Comparison of ENCODE assay signal across 18 cellular contexts in the genomic region with DNA sequence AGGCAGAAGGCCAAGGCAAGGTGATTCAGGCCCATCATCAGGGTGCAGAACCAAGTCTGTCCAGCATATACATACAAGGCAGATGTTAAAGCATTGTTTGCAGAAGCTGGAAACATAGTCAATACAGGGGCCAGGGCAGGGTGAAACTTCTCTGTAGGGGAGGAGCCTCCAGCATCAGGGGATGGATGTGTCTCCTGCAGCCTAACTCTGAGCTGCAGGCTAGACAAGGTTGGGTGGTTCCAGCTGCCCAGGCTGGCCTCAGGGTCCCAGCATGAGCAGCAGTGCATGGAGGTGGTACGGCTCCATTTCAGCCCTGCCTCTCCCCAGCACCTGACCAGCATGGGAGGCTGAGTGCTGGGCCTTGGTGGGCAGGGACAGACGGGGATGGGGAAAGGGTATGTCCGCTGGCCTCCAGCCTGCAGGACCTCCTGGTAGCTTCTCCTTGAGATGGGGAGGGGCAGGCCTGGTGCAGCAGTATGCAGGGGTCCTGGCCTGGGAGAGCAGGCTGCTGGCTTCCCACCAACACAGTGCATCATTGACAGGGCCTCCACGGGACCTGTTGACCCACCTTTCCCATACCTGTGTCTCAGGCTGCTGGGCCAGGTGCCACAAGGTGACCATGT. TPM values are rescaled to one million over a fixed set of nuclear protein-coding genes. Genes with fewer than 3 reads are reported as not detected.
DNase-seq lines count a peak whose midpoint lies in the region; ATAC-seq and TF ChIP-seq lines count a peak whose summit lies in the region.
"Had no signal": no experiment of that assay in that cellular context is flagged by ENCODE, and none has a peak within 500 bp of the region (broad histone marks: within the 10 kb centered on the region; RNA-seq: fewer than 3 reads in every experiment).

No MANE protein-coding gene starts in this region.

- no peaks in the 10 kb centered on the region for H3K36me3 Mint-ChIP-seq in activated T-helper 17 cell treated with anti-CD3 and anti-CD28 coated beads, Interleukin-2, amount 50 U/mL, for 72 hours (ENCODE audit: low read depth)

- H3K4me1 ChIP-seq in OCI-LY7 (ENCODE audit: insufficient read depth, low read length, poor library complexity, severe bottlenecking) = peaks cover 26% of the 10 kb centered on the region

- intact Hi-C loops in OCI-LY7 (cut with micrococcal nuclease; ENCODE audit: unreplicated experiment) = loop anchor here (10.0 kb wide), 1 partner anchor 274 kb away; the partner anchor contains the start of gene H2AZ2

- no peaks in the 10 kb centered on the region for H3K36me3 ChIP-seq in OCI-LY7 (ENCODE audit: insufficient read depth, low read length)

- DNase-seq in DMS53 (lab: John Stamatoyannopoulos, UW) (peak; percentile 19), DMS53 treated with DMSO at 0.1 percent for 48 hours (lab: John Stamatoyannopoulos, UW; ENCODE audit: unreplicated experiment) (no peak), OCI-LY7 (ENCODE audit: low spot score) (peak; percentile 64), islet precursor cell (peak; percentile 45)
- DNase-seq: KG1; NCI-H1092 treated with DMSO at 0.1 percent for 48 hours; NCI-H1694; NCI-H69; NK-92 treated with Interleukin-12 subunit alpha and Interleukin-12 subunit beta, amount 100 ng/mL, for 24 hours had no signal

- no peaks in the 10 kb centered on the region for H3K27me3 Mint-ChIP-seq in activated T-helper 17 cell treated with anti-CD3 and anti-CD28 coated beads, Interleukin-2, amount 50 U/mL, for 72 hours

- no peak overlapping the region for H3K4me3 ChIP-seq in OCI-LY7 (ENCODE audit: low read depth, low read length, poor library complexity, severe bottlenecking)

- CTCF ChIA-PET in OCI-LY7 (lab: Charles Lee; ENCODE audit: unreplicated experiment) = interaction anchor here (1.4 kb wide), 1 partner anchor 141 kb away, joined by 4 read pairs; no protein-coding TSS in a partner anchor

- no peak for TF ChIP-seq CTCF in OCI-LY7 (conservative IDR thresholded peaks at IDR 0.05; ENCODE audit: low read length)

- H3K4me2 ChIP-seq in OCI-LY7 (ENCODE audit: low read length) = no peak overlapping the region

- H3K27ac Mint-ChIP-seq in activated T-helper 17 cell treated with anti-CD3 and anti-CD28 coated beads, Interleukin-2, amount 50 U/mL, for 72 hours = no peak overlapping the region

- BruUV-seq in OCI-LY7 (replicated peaks; lab: Mats Ljungman, UMichigan) = no TSS peak

- no peaks in the 10 kb centered on the region for H3K9me3 ChIP-seq in OCI-LY7 (ENCODE audit: low read length)

- no peak overlapping the region for H2AFZ ChIP-seq in OCI-LY7 (ENCODE audit: low read length)

- ATAC-seq in GM19043 (IDR thresholded peaks at IDR 0.05; ENCODE audit: low read depth, unreplicated experiment) = peak; percentile 61
- ATAC-seq in HG02623 (IDR thresholded peaks at IDR 0.05; ENCODE audit: unreplicated experiment) = no peak
- no peak for ATAC-seq in HG02610 (IDR thresholded peaks at IDR 0.05; ENCODE audit: unreplicated experiment)
- no peak for ATAC-seq in activated T-helper 17 cell treated with anti-CD3 and anti-CD28 coated beads, Interleukin-2, amount 50 U/mL, for 72 hours (replicated peaks)

- H3K9me2 ChIP-seq in OCI-LY7 (ENCODE audit: insufficient read depth, low read length) = no peaks in the 10 kb centered on the region

- H3K79me2 ChIP-seq in OCI-LY7 (ENCODE audit: insufficient read depth, low read depth, low read length) = no peaks in the 10 kb centered on the region

- H3K9me3 Mint-ChIP-seq in activated T-helper 17 cell treated with anti-CD3 and anti-CD28 coated beads, Interleukin-2, amount 50 U/mL, for 72 hours = no peaks in the 10 kb centered on the region

- POLR2A ChIA-PET in OCI-LY7 (lab: Charles Lee) = interaction anchor here (0.8 kb wide), 1 partner anchor 125 kb away, joined by 3 read pairs; no protein-coding TSS in a partner anchor

- H3K4me1 Mint-ChIP-seq in activated T-helper 17 cell treated with anti-CD3 and anti-CD28 coated beads, Interleukin-2, amount 50 U/mL, for 72 hours = no peaks in the 10 kb centered on the region

- no peak overlapping the region for H3K4me3 Mint-ChIP-seq in activated T-helper 17 cell treated with anti-CD3 and anti-CD28 coated beads, Interleukin-2, amount 50 U/mL, for 72 hours

- no peaks in the 10 kb centered on the region for H4K20me1 ChIP-seq in OCI-LY7 (ENCODE audit: insufficient read depth, low read length)

- H3K27ac ChIP-seq in OCI-LY7 (ENCODE audit: low read depth, low read length, poor library complexity, severe bottlenecking) = no peak overlapping the region
- H3K27ac ChIP-seq: 22Rv1, HL-60 had no signal

RNA-seq across cellular contexts. Expression of gene TBRG4, which starts 7.4 kb away (rescaled TPM):
- 113 and 117 TPM in 2 replicates for total RNA-seq in OCI-LY7 (2014; rRNA removed; shearing (Covaris generic))
- 137 and 141 TPM in 2 replicates for total RNA-seq in OCI-LY7 (2022)
- total RNA-seq in activated T-helper 17 cell treated with anti-CD3 and anti-CD28 coated beads, Interleukin-2, amount 50 U/mL, for 72 hours = 100 to 1,000 TPM; 119 to 177 TPM

RNA-seq across cellular contexts. Expression of gene NACAD, which starts 30.2 kb away (rescaled TPM):
- total RNA-seq in OCI-LY7 (2014; rRNA removed; shearing (Covaris generic)) = not detected in 2 replicates
- not detected in 2 replicates for total RNA-seq in OCI-LY7 (2022)
- 1 to 10 TPM in 1 of 2 donors, under 1 TPM in 1; 0.71 to 1.3 TPM for total RNA-seq in activated T-helper 17 cell treated with anti-CD3 and anti-CD28 coated beads, Interleukin-2, amount 50 U/mL, for 72 hours
- total RNA-seq: MCF 10A had no signal

RNA-seq across cellular contexts. Expression of gene RAMP3, which starts 38.6 kb away (rescaled TPM):
- not detected in 2 replicates for total RNA-seq in OCI-LY7 (2014; rRNA removed; shearing (Covaris generic))
- total RNA-seq in OCI-LY7 (2022) = not detected in 2 replicates
- total RNA-seq in activated T-helper 17 cell treated with anti-CD3 and anti-CD28 coated beads, Interleukin-2, amount 50 U/mL, for 72 hours = not detected
- total RNA-seq: H4, MCF 10A, SK-MEL-5 had no signal
